Comparison of ENCODE assay signal across 8 cellular contexts in the genomic region with DNA sequence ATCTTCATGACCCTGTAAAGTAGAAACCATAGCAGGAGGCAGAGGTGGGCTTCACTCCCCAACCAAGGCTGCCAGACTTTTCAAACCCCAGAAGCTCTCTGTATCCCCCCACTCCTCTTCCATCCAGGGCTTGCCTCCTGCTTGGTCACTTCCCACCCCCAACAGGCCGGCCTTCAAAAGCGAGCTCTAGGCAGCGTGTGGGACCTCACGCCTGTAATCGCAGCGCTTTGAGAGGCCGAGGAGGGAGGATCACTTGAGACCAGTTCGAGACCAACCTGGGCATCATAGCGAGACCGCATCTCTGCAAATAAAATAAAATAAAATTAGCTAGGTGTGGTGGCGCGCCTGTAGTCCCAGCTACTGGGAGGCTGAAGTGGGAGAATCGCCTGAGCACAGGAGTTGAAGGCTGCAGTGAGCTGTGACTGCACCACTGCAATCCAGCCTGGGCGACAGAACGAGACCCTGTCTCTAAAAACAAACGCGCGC. TPM values are rescaled to one million over a fixed set of nuclear protein-coding genes. Genes with fewer than 3 reads are reported as not detected.
DNase-seq lines count a peak whose midpoint lies in the region; ATAC-seq and TF ChIP-seq lines count a peak whose summit lies in the region.

No MANE protein-coding gene starts in this region.

- H3K4me3 ChIP-seq in iPS-18a (ENCODE audit: low read length): peak overlapping the region; percentile 71

- no peaks in the 10 kb centered on the region for H3K27me3 ChIP-seq in iPS-18a (ENCODE audit: control insufficient read depth, insufficient read depth, low read length)

- no peaks in the 10 kb centered on the region for H3K9me3 ChIP-seq in iPS-18a (ENCODE audit: control insufficient read depth, low read depth, low read length)

- no peak for TF ChIP-seq POLR2A in erythroblast (IDR thresholded peaks at IDR 0.05; ENCODE audit: low read length)

- DNase-seq in HFFc6 (no peak), COLO829 (ENCODE audit: low spot score) (no peak), LoVo (ENCODE audit: low spot score) (no peak), amniotic stem cell (lab: John Stamatoyannopoulos, UW) (no peak), erythroblast (lab: John Stamatoyannopoulos, UW) (no peak)
- no peak for DNase-seq in activated CD4-positive, alpha-beta memory T cell treated with anti-CD3 and anti-CD28 coated beads for 36 hours
- DNase-seq in stimulated activated naive B cell treated with anti-CD40 and anti-IgM and Interleukin-4, amounts not matched to agents 10 μg/mL and 1 μg/mL and 100 μg/mL, for 72 hours: no peak

- no peaks in the 10 kb centered on the region for H3K9me3 Mint-ChIP-seq in HFFc6
- H3K9me3 Mint-ChIP-seq in activated CD4-positive, alpha-beta memory T cell treated with anti-CD3 and anti-CD28 coated beads for 36 hours: no peaks in the 10 kb centered on the region
- no peaks in the 10 kb centered on the region for H3K9me3 Mint-ChIP-seq in stimulated activated naive B cell treated with anti-CD40 and anti-IgM and Interleukin-4, amounts not matched to agents 10 μg/mL and 1 μg/mL and 100 μg/mL, for 72 hours

- peak overlapping the region; percentile 66 for H3K9ac ChIP-seq in iPS-18a (ENCODE audit: low read length)

- ATAC-seq in stimulated activated naive B cell treated with anti-CD40 and anti-IgM and Interleukin-4, amounts not matched to agents 10 μg/mL and 1 μg/mL and 100 μg/mL, for 72 hours (replicated peaks): no peak

- H3K36me3 Mint-ChIP-seq in HFFc6 (ENCODE audit: low read depth): no peaks in the 10 kb centered on the region
- H3K36me3 Mint-ChIP-seq in activated CD4-positive, alpha-beta memory T cell treated with anti-CD3 and anti-CD28 coated beads for 36 hours: no peaks in the 10 kb centered on the region
- peaks cover 2 to 8% of the 10 kb centered on the region in 2 donors for H3K36me3 Mint-ChIP-seq in stimulated activated naive B cell treated with anti-CD40 and anti-IgM and Interleukin-4, amounts not matched to agents 10 μg/mL and 1 μg/mL and 100 μg/mL, for 72 hours

- H3K4me1 ChIP-seq in iPS-18a (ENCODE audit: control insufficient read depth, low read depth, low read length): peaks cover 4% of the 10 kb centered on the region

- peaks cover 18% of the 10 kb centered on the region for H3K4me1 Mint-ChIP-seq in HFFc6 (ENCODE audit: low read depth)
- peaks cover 23% of the 10 kb centered on the region for H3K4me1 Mint-ChIP-seq in activated CD4-positive, alpha-beta memory T cell treated with anti-CD3 and anti-CD28 coated beads for 36 hours (ENCODE audit: low read depth)
- peaks cover 20 to 33% of the 10 kb centered on the region in 2 donors for H3K4me1 Mint-ChIP-seq in stimulated activated naive B cell treated with anti-CD40 and anti-IgM and Interleukin-4, amounts not matched to agents 10 μg/mL and 1 μg/mL and 100 μg/mL, for 72 hours

- POLR2A ChIA-PET in activated CD4-positive, alpha-beta memory T cell treated with anti-CD3 and anti-CD28 coated beads for 36 hours (lab: Charles Lee): interaction anchor here (0.5 kb wide), 1 partner anchor 97 kb away, joined by 4 read pairs; no protein-coding TSS in a partner anchor

- peak overlapping the region; percentile 35 for H3K27ac ChIP-seq in iPS-18a (ENCODE audit: low read length)

- H3K4me3 Mint-ChIP-seq in HFFc6: peak overlapping the region; percentile 91
- peak overlapping the region; percentile 82 for H3K4me3 Mint-ChIP-seq in activated CD4-positive, alpha-beta memory T cell treated with anti-CD3 and anti-CD28 coated beads for 36 hours
- H3K4me3 Mint-ChIP-seq in stimulated activated naive B cell treated with anti-CD40 and anti-IgM and Interleukin-4, amounts not matched to agents 10 μg/mL and 1 μg/mL and 100 μg/mL, for 72 hours: peak overlapping the region; percentile 87 to 95

- intact Hi-C loops in activated CD4-positive, alpha-beta memory T cell treated with anti-CD3 and anti-CD28 coated beads for 36 hours (cut with micrococcal nuclease): loop anchor here (1.0 to 2.0 kb wide), 4 partner anchors 36 to 405 kb away; partner anchors contain the start of gene MDH2

- peaks cover 3% of the 10 kb centered on the region for H3K27me3 Mint-ChIP-seq in HFFc6 (ENCODE audit: insufficient read depth)
- H3K27me3 Mint-ChIP-seq in activated CD4-positive, alpha-beta memory T cell treated with anti-CD3 and anti-CD28 coated beads for 36 hours: no peaks in the 10 kb centered on the region
- no peaks in the 10 kb centered on the region for H3K27me3 Mint-ChIP-seq in stimulated activated naive B cell treated with anti-CD40 and anti-IgM and Interleukin-4, amounts not matched to agents 10 μg/mL and 1 μg/mL and 100 μg/mL, for 72 hours

- no peaks in the 10 kb centered on the region for H3K36me3 ChIP-seq in iPS-18a (ENCODE audit: control insufficient read depth, low read depth, low read length)

- CTCF ChIA-PET in activated CD4-positive, alpha-beta memory T cell treated with anti-CD3 and anti-CD28 coated beads for 36 hours (lab: Charles Lee): interaction anchor here (1.1 kb wide), 1 partner anchor 106 kb away, joined by 6 read pairs; no protein-coding TSS in a partner anchor

- no peak for TF ChIP-seq CTCF in HFFc6 (IDR thresholded peaks at IDR 0.05)

- H3K27ac Mint-ChIP-seq in HFFc6: peak overlapping the region; percentile 91
- peak overlapping the region; percentile 87 for H3K27ac Mint-ChIP-seq in activated CD4-positive, alpha-beta memory T cell treated with anti-CD3 and anti-CD28 coated beads for 36 hours
- peak overlapping the region; percentile 94 for H3K27ac Mint-ChIP-seq in stimulated activated naive B cell treated with anti-CD40 and anti-IgM and Interleukin-4, amounts not matched to agents 10 μg/mL and 1 μg/mL and 100 μg/mL, for 72 hours

RNA-seq across cellular contexts. Expression of gene POR, which starts 0.7 kb away (rescaled TPM):
- 10 to 100 TPM; 48.2 to 69.3 (median 49.4) TPM for total RNA-seq in HFFc6 (2021; fragmentation: NEBNext Ultra II Directional; extraction: Animal tissue kit (Norgen Biotek cat#: 25700))
- 10 to 100 TPM; 28.9 to 35.2 TPM for total RNA-seq in activated CD4-positive, alpha-beta memory T cell treated with anti-CD3 and anti-CD28 coated beads for 36 hours

RNA-seq across cellular contexts. Expression of gene RHBDD2, which starts 35.4 kb away (rescaled TPM):
- 10 to 100 TPM; 44.1 to 57.3 (median 47.3) TPM for total RNA-seq in HFFc6 (2021; fragmentation: NEBNext Ultra II Directional; extraction: Animal tissue kit (Norgen Biotek cat#: 25700))
- total RNA-seq in activated CD4-positive, alpha-beta memory T cell treated with anti-CD3 and anti-CD28 coated beads for 36 hours: 10 to 100 TPM; 30.1 to 31.9 TPM
